Comparison of ENCODE assay signal across 32 cellular contexts in genomic region chr21:38683222-38683621, GRCh38.
DNase-seq lines count a peak whose midpoint lies in the region; ATAC-seq and TF ChIP-seq lines count a peak whose summit lies in the region.
"Had no signal": no experiment of that assay in that cellular context is flagged by ENCODE, and none has a peak within 500 bp of the region (broad histone marks: within the 10 kb centered on the region; RNA-seq: fewer than 3 reads in every experiment).

No MANE protein-coding gene starts in this region.

- H3K27me3 ChIP-seq in neuronal stem cell (ENCODE audit: control insufficient read depth in 3 of 3, insufficient read depth in 3 of 3, low read depth in 1 of 3, low read length in 3 of 3), result no peaks in the 10 kb centered on the region
- H3K27me3 ChIP-seq: MG63, right atrium auricular region, uterus had no signal

- H2BK120ac ChIP-seq in neuronal stem cell (ENCODE audit: low read depth, low read length), result no peak overlapping the region

- H4K91ac ChIP-seq in neuronal stem cell (ENCODE audit: low read depth, low read length, poor library complexity), result no peak overlapping the region

- no peak overlapping the region for H3K4me2 ChIP-seq in neuronal stem cell (ENCODE audit: insufficient read depth, low read length, poor library complexity, severe bottlenecking)

- H3K23ac ChIP-seq in neuronal stem cell (ENCODE audit: low read depth, low read length, poor library complexity), result no peak overlapping the region

- H3K9me3 ChIP-seq in neuronal stem cell (replicated peaks in 1 of 2; ENCODE audit: control insufficient read depth in 2 of 2, insufficient read depth in 1 of 2, low read depth in 1 of 2, low read length in 2 of 2), result no peaks in the 10 kb centered on the region
- H3K9me3 ChIP-seq: heart left ventricle, left ventricle myocardium inferior, right atrium auricular region, thoracic aorta, uterus had no signal

- no peak overlapping the region for H3K4me3 ChIP-seq in epithelial cell of esophagus (ENCODE audit: low read length)
- no peak overlapping the region for H3K4me3 ChIP-seq in neuronal stem cell (ENCODE audit: low read length in 2 of 2)
- H3K4me3 ChIP-seq: heart left ventricle, left ventricle myocardium inferior, MG63, right atrium auricular region, thoracic aorta, uterus had no signal

- H3K14ac ChIP-seq in neuronal stem cell (ENCODE audit: low read length), result no peak overlapping the region

- DNase-seq in AG20443 (ENCODE audit: low spot score) (peak; percentile 52), MV-4-11 (lab: John Stamatoyannopoulos, UW) (peak; percentile 21), epithelial cell of esophagus (ENCODE audit: low read depth) (peak; percentile 25), neuronal stem cell (ENCODE audit: low spot score) (no peak), T-helper 2 cell (no peak), HPDE6-E6E7 (ENCODE audit: extremely low spot score) (no peak)
- DNase-seq: activated CD4-positive, alpha-beta T cell treated with anti-CD3 and anti-CD28 coated beads for 36 hours; activated CD8-positive, alpha-beta T cell treated with anti-CD3 and anti-CD28 coated beads, Interleukin-2, amount 10 ng/mL, durations not matched to agents 7 days and 5 days; activated naive CD4-positive, alpha-beta T cell treated with anti-CD3 and anti-CD28 coated beads, Interleukin-2, amount 50 U/mL, for 16 hours; amygdala; DMS79 treated with DMSO at 0.1 percent for 48 hours; foreskin melanocyte; GF-D8; heart left ventricle; HFFc6; KBM-7; left ventricle myocardium inferior; mesendoderm; MG63; NCI-H146; NCI-H2107; NCI-H748 treated with DMSO at 0.1 percent for 48 hours; Right ventricle myocardium superior; stimulated activated CD8-positive, alpha-beta memory T cell treated with anti-CD3 and anti-CD28 coated beads, Interleukin-4, amount 100 ng/mL, for 48 hours; stimulated activated naive CD8-positive, alpha-beta T cell treated with anti-CD3 and anti-CD28 coated beads, Interleukin-15, amount 100 ng/mL, for 72 hours; T-helper 17 cell; uterus had no signal

- H3K4ac ChIP-seq in neuronal stem cell (ENCODE audit: low read length), result no peak overlapping the region

- no peaks in the 10 kb centered on the region for H3K79me1 ChIP-seq in neuronal stem cell (ENCODE audit: low read depth, low read length)

- no peak overlapping the region for H2BK12ac ChIP-seq in neuronal stem cell (ENCODE audit: low read length)

- H3K9ac ChIP-seq in neuronal stem cell (ENCODE audit: low read depth, low read length, poor library complexity), result no peak overlapping the region

- no peak overlapping the region for H2BK15ac ChIP-seq in neuronal stem cell (ENCODE audit: low read length)

- no peak overlapping the region for H2AFZ ChIP-seq in neuronal stem cell (ENCODE audit: low read length)

- H3K18ac ChIP-seq in neuronal stem cell (ENCODE audit: low read length), result peak overlapping the region; percentile 2

- H2BK5ac ChIP-seq in neuronal stem cell (ENCODE audit: low read length), result no peak overlapping the region

- no peak overlapping the region for H2AK5ac ChIP-seq in neuronal stem cell (ENCODE audit: low read depth, low read length)

- H3K27ac ChIP-seq in neuronal stem cell (replicated peaks; ENCODE audit: low read length), result peak overlapping the region; percentile 62
- H3K27ac ChIP-seq: heart left ventricle, left ventricle myocardium inferior, right atrium auricular region, thoracic aorta, uterus had no signal

- no peak overlapping the region for H4K8ac ChIP-seq in neuronal stem cell (ENCODE audit: low read depth, low read length)

- H3K36me3 ChIP-seq in neuronal stem cell (replicated peaks in 1 of 2; ENCODE audit: control insufficient read depth in 2 of 2, insufficient read depth in 2 of 2, low read length in 2 of 2), result no peaks in the 10 kb centered on the region
- H3K36me3 ChIP-seq: heart left ventricle, left ventricle myocardium inferior, MG63, right atrium auricular region, thoracic aorta, uterus had no signal

- no peak for ATAC-seq in GM18517 (IDR thresholded peaks at IDR 0.05; ENCODE audit: unreplicated experiment)
- ATAC-seq: activated CD4-positive, alpha-beta T cell treated with anti-CD3 and anti-CD28 coated beads for 36 hours; activated CD8-positive, alpha-beta T cell treated with anti-CD3 and anti-CD28 coated beads, Interleukin-2, amount 10 ng/mL, durations not matched to agents 7 days and 5 days; activated T-helper 17 cell treated with anti-CD3 and anti-CD28 coated beads, Interleukin-2, amount 50 U/mL, for 72 hours; heart left ventricle; SK-N-SH treated with all-trans-retinoic acid at 6 μM for 48 hours; stimulated activated naive CD8-positive, alpha-beta T cell treated with anti-CD3 and anti-CD28 coated beads, Interleukin-15, amount 100 ng/mL, for 72 hours; T-helper 17 cell had no signal

- peaks cover 9 to 12% of the 10 kb centered on the region in 2 donors for H3K4me1 ChIP-seq in neuronal stem cell (ENCODE audit: control insufficient read depth in 2 of 2, insufficient read depth in 1 of 2, low read depth in 1 of 2, low read length in 2 of 2)

- WGBS in neuronal stem cell (ENCODE audit: extremely low coverage in 2 of 2, insufficient read length in 2 of 2, insufficient replicate concordance in 1 of 2), 2 donors, result no CpG with 5 or more reads among the region's 4 CpGs

- TF ChIP-seq CTCF in epithelial cell of esophagus (IDR thresholded peaks at IDR 0.05; ENCODE audit: insufficient read depth, low read depth, low read length, missing control alignments), result no peak

Comparison
In these comparisons a context has a peak if more than half of its experiments do, and no peak if none do; other contexts are left out.
1. DNase-seq: peak in AG20443 (single experiment), MV-4-11 (single experiment) and epithelial cell of esophagus (single experiment); none in neuronal stem cell (single experiment), T-helper 2 cell (0 of 5) and HPDE6-E6E7 (single experiment).